Comparison of ENCODE assay signal across 1 cellular context in the genomic region with DNA sequence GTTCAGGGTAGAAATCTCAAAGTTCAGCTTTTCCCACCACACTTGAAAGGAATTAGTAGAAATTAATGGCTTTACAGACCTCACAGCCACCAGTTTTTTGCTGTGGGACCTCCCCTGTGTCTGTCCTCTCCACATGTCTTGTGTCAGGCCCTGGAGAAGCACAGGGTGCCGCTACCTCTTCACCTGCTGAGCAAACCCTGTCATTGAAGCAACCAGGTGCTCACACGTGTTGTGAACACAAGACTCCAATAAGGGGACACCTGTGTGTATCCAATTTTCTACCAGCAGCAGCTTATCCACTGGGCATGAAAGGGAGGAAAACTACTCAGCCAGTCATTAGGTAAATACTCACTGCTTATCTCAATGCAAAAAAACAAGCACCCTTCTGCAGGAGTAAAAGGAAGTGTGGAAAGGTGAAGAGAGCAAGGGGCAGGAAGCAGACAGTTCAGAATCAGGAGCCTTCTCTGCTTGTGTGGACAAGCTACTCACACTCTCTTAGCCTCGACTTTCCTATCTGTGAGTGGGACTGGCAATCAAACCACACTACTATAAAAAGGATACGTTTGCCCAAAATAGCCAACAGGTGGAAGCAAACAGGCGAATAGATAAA.
TF ChIP-seq lines count a peak whose summit lies in the region.

No MANE protein-coding gene starts in this region.

TF ChIP-seq in IMR-90, 13 proteins besides CTCF, POLR2A, EP300 and RAD21 (continued from another document):
- TF ChIP-seq, protein P1, sequence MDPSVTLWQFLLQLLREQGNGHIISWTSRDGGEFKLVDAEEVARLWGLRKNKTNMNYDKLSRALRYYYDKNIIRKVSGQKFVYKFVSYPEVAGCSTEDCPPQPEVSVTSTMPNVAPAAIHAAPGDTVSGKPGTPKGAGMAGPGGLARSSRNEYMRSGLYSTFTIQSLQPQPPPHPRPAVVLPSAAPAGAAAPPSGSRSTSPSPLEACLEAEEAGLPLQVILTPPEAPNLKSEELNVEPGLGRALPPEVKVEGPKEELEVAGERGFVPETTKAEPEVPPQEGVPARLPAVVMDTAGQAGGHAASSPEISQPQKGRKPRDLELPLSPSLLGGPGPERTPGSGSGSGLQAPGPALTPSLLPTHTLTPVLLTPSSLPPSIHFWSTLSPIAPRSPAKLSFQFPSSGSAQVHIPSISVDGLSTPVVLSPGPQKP (IDR thresholded peaks at IDR 0.05; ENCODE audit: borderline replicate concordance, low read depth, low read length), result no peak
- TF ChIP-seq MXI1 (IDR thresholded peaks at IDR 0.05; ENCODE audit: borderline replicate concordance, low read depth, low read length) (no peak), CEBPB (IDR thresholded peaks at IDR 0.05; ENCODE audit: low read depth, low read length) (no peak), MAZ (IDR thresholded peaks at IDR 0.05; ENCODE audit: borderline replicate concordance, low read depth, low read length) (no peak), RFX5 (IDR thresholded peaks at IDR 0.05; ENCODE audit: low read depth, low read length) (no peak), BHLHE40 (IDR thresholded peaks at IDR 0.05; ENCODE audit: low read depth, low read length) (no peak), MAFK (IDR thresholded peaks at IDR 0.05; ENCODE audit: low read depth, low read length) (no peak), RCOR1 (IDR thresholded peaks at IDR 0.05; ENCODE audit: insufficient replicate concordance, low read length) (no peak)
